Comparison of ENCODE assay signal across 14 cellular contexts in genomic region chr10:36115364-36115763, GRCh38.
DNase-seq lines count a peak whose midpoint lies in the region; ATAC-seq and TF ChIP-seq lines count a peak whose summit lies in the region.
"Had no signal": no experiment of that assay in that cellular context is flagged by ENCODE, and none has a peak within 500 bp of the region (broad histone marks: within the 10 kb centered on the region; RNA-seq: fewer than 3 reads in every experiment).

No MANE protein-coding gene starts in this region.

- H2BK5ac ChIP-seq in IMR-90 (ENCODE audit: low read depth, low read length, poor library complexity, severe bottlenecking): no peak overlapping the region

- POLR2A ChIA-PET in IMR-90 (lab: Charles Lee; ENCODE audit: unreplicated experiment): no interaction called here

- no peak overlapping the region for H3K56ac ChIP-seq in IMR-90 (ENCODE audit: extremely low read depth, insufficient read depth, low read length)

- no peak overlapping the region for H2AFZ ChIP-seq in IMR-90 (replicated peaks; ENCODE audit: low read length, poor library complexity)

- H2BK120ac ChIP-seq in IMR-90 (ENCODE audit: low read depth, low read length): peak overlapping the region; percentile 62

- no peak overlapping the region for H3K4me2 ChIP-seq in IMR-90 (ENCODE audit: low read depth, low read length)

- peak overlapping the region; percentile 77; the same call in 1 of the 2 replicates for H3K4ac ChIP-seq in IMR-90 (ENCODE audit: low read depth, low read length)

- H3K27me3 ChIP-seq in IMR-90 (ENCODE audit: control insufficient read depth, insufficient read depth, low read length) (no peaks in the 10 kb centered on the region), brain microvascular endothelial cell (replicated peaks) (no peaks in the 10 kb centered on the region), body of pancreas (no peaks in the 10 kb centered on the region)
- H3K27me3 ChIP-seq: BE2C had no signal

- CTCF ChIA-PET in IMR-90 (lab: Yijun Ruan, JAX): no interaction called here

- TF ChIP-seq RAD21 in IMR-90 (IDR thresholded peaks at IDR 0.05; ENCODE audit: low read length): no peak

- no peak for DNase-seq in IMR-90
- DNase-seq in brain microvascular endothelial cell: no peak
- no peak for DNase-seq in stimulated activated CD4-positive, alpha-beta T cell treated with anti-CD3 and anti-CD28 coated beads, Interleukin-12 subunit alpha, Interleukin-12 subunit beta, amount 100 ng/mL, for 4 hours
- DNase-seq in NCI-H2081 (lab: John Stamatoyannopoulos, UW): no peak
- DNase-seq in NCI-H2171 (lab: John Stamatoyannopoulos, UW): no peak
- DNase-seq in body of pancreas: no peak
- DNase-seq: BE2C; CD4-positive, alpha-beta memory T cell; DMS79; GOT3; H9 had no signal

- no peak overlapping the region for H3K4me3 ChIP-seq in IMR-90 (ENCODE audit: insufficient read depth, low read depth, low read length)
- no peak overlapping the region for H3K4me3 ChIP-seq in brain microvascular endothelial cell (ENCODE audit: low read depth, low read length)
- no peak overlapping the region for H3K4me3 ChIP-seq in mesodermal cell (ENCODE audit: extremely low read depth, insufficient read depth, low read length, poor library complexity, severe bottlenecking)
- H3K4me3 ChIP-seq in body of pancreas: no peak overlapping the region
- H3K4me3 ChIP-seq: GM12878 had no signal

- peaks cover 6% of the 10 kb centered on the region; the same call in 1 of the 2 replicates for H3K4me1 ChIP-seq in IMR-90 (ENCODE audit: control insufficient read depth, insufficient read depth, low read length)
- H3K4me1 ChIP-seq in mesodermal cell (ENCODE audit: control insufficient read depth, insufficient read depth, low read length, poor library complexity, severe bottlenecking): peaks cover 28% of the 10 kb centered on the region
- peaks cover 17% of the 10 kb centered on the region for H3K4me1 ChIP-seq in body of pancreas
- H3K4me1 ChIP-seq: BE2C had no signal

- peak overlapping the region; percentile 75; the same call in 1 of the 2 replicates for H3K18ac ChIP-seq in IMR-90 (ENCODE audit: low read depth, low read length)

- WGBS in IMR-90 (ENCODE audit: extremely low coverage in 2 of 2, insufficient read length in 1 of 2), 2 experiments: no CpG with 5 or more reads among the region's 1 CpG
- WGBS in mesodermal cell (ENCODE audit: insufficient coverage in 2 of 2), 2 experiments: no CpG with 5 or more reads among the region's 1 CpG
- WGBS in body of pancreas, 2 donors: 13 to 32% methylated on average over 1 of the region's 1 CpG

- ATAC-seq in IMR-90 (ENCODE audit: low read depth) (no peak; the same call in 1 of the 2 replicates), body of pancreas (no peak)
- ATAC-seq: GM12878 had no signal

- dilution Hi-C loops in IMR-90 (cut with HindIII; ENCODE audit: low sequenced_read_pairs, unreplicated experiment): no loop called here

- H3K9ac ChIP-seq in IMR-90 (ENCODE audit: low read depth, low read length): no peak overlapping the region

- no peak overlapping the region for H4K8ac ChIP-seq in IMR-90 (ENCODE audit: low read depth in 2 of 2, low read length in 2 of 2)

- H3K36me3 ChIP-seq in IMR-90 (ENCODE audit: control insufficient read depth, insufficient read depth, low read length) (no peaks in the 10 kb centered on the region), brain microvascular endothelial cell (replicated peaks) (no peaks in the 10 kb centered on the region), mesodermal cell (ENCODE audit: control insufficient read depth, insufficient read depth, low read length) (no peaks in the 10 kb centered on the region), body of pancreas (replicated peaks in 1 of 2; ENCODE audit: insufficient read depth in 1 of 2, low read depth in 2 of 2) (no peaks in the 10 kb centered on the region)
- H3K36me3 ChIP-seq: BE2C had no signal

- H4K20me1 ChIP-seq in IMR-90 (ENCODE audit: insufficient read depth, low read length): no peaks in the 10 kb centered on the region

- no peak overlapping the region for H3K27ac ChIP-seq in IMR-90 (ENCODE audit: insufficient read depth, low read length)
- H3K27ac ChIP-seq in brain microvascular endothelial cell: peak overlapping the region; percentile 5
- H3K27ac ChIP-seq in mesodermal cell (ENCODE audit: low read depth, low read length, severe bottlenecking): peak overlapping the region; percentile 57
- H3K27ac ChIP-seq in body of pancreas: peak overlapping the region in 1 of 4 donors; percentile 55
- H3K27ac ChIP-seq: C4-2B had no signal

- no peak overlapping the region for H3K14ac ChIP-seq in IMR-90 (replicated peaks; ENCODE audit: low read depth, low read length)

- no peak overlapping the region for H2BK15ac ChIP-seq in IMR-90 (ENCODE audit: low read depth, low read length)

- no peak for TF ChIP-seq POLR2A in IMR-90 (IDR thresholded peaks at IDR 0.05; ENCODE audit: low read depth, low read length)
- TF ChIP-seq POLR2A in body of pancreas (IDR thresholded peaks at IDR 0.05): no peak

- no peak overlapping the region for H2AK5ac ChIP-seq in IMR-90 (ENCODE audit: low read depth, low read length)

- H4K5ac ChIP-seq in IMR-90 (ENCODE audit: low read depth, low read length): no peak overlapping the region

- intact Hi-C loops in IMR-90 (cut with micrococcal nuclease): loop anchor here (1.0 kb wide), 1 partner anchor 472 kb away; no protein-coding TSS in a partner anchor
- intact Hi-C loops in body of pancreas (cut with DNase I): no loop called here

- H3K23ac ChIP-seq in IMR-90 (ENCODE audit: low read depth, low read length): no peak overlapping the region

- BruUV-seq in IMR-90 (replicated peaks; lab: Mats Ljungman, UMichigan): no TSS peak

- H2BK20ac ChIP-seq in IMR-90 (ENCODE audit: low read depth, low read length): 0 out of 2 replicates have a peak overlapping the region, but pooled peaks have one; percentile 35

- TF ChIP-seq CTCF in IMR-90 (conservative IDR thresholded peaks at IDR 0.05; ENCODE audit: low read depth, low read length) (no peak), brain microvascular endothelial cell (IDR thresholded peaks at IDR 0.05; ENCODE audit: low read depth, low read length, missing control alignments) (no peak), body of pancreas (IDR thresholded peaks at IDR 0.05) (no peak)

- H3K9me3 ChIP-seq in IMR-90 (ENCODE audit: control insufficient read depth, insufficient read depth, low read length) (no peaks in the 10 kb centered on the region), mesodermal cell (ENCODE audit: control insufficient read depth, low read length) (no peaks in the 10 kb centered on the region), body of pancreas (no peaks in the 10 kb centered on the region)
- H3K9me3 ChIP-seq: BE2C had no signal

- no peaks in the 10 kb centered on the region for H3K79me1 ChIP-seq in IMR-90 (ENCODE audit: low read depth in 1 of 2, low read length in 2 of 2)

- no peak overlapping the region for H2AK9ac ChIP-seq in IMR-90 (replicated peaks; ENCODE audit: low read depth, low read length, poor library complexity)

- no peaks in the 10 kb centered on the region; the same call in 1 of the 2 replicates for H3K9me1 ChIP-seq in IMR-90 (ENCODE audit: insufficient read depth, low read length)

- 0 out of 2 replicates have a peak overlapping the region, but pooled peaks have one; percentile 72 for H4K91ac ChIP-seq in IMR-90 (ENCODE audit: insufficient read depth, low read depth, low read length)

- in situ Hi-C loops in IMR-90 (cut with MboI; ENCODE audit: low sequenced_read_pairs): no loop called here
- in situ Hi-C loops in brain microvascular endothelial cell (cut with HindIII; ENCODE audit: low pct_ligation_motif_present, low sequenced_read_pairs): no loop called here

TF ChIP-seq in IMR-90, 13 proteins besides CTCF, POLR2A, EP300 and RAD21:
- TF ChIP-seq RFX5 (IDR thresholded peaks at IDR 0.05; ENCODE audit: low read depth, low read length): no peak
- no peak for TF ChIP-seq FOS (IDR thresholded peaks at IDR 0.05; ENCODE audit: low read depth, low read length)
- TF ChIP-seq MAFK (IDR thresholded peaks at IDR 0.05; ENCODE audit: low read depth, low read length): no peak
- TF ChIP-seq CEBPB (IDR thresholded peaks at IDR 0.05; ENCODE audit: low read depth, low read length): no peak
- no peak for TF ChIP-seq ELK1 (IDR thresholded peaks at IDR 0.05; ENCODE audit: borderline replicate concordance, low read depth, low read length)
- no peak for TF ChIP-seq RCOR1 (IDR thresholded peaks at IDR 0.05; ENCODE audit: insufficient replicate concordance, low read length)
- no peak for TF ChIP-seq NFE2L2 (IDR thresholded peaks at IDR 0.05; ENCODE audit: low read depth, low read length)
- TF ChIP-seq BHLHE40 (IDR thresholded peaks at IDR 0.05; ENCODE audit: low read depth, low read length): no peak
- TF ChIP-seq MXI1 (IDR thresholded peaks at IDR 0.05; ENCODE audit: borderline replicate concordance, low read depth, low read length): no peak
- TF ChIP-seq MAZ (IDR thresholded peaks at IDR 0.05; ENCODE audit: borderline replicate concordance, low read depth, low read length): no peak
- no peak for TF ChIP-seq USF2 (IDR thresholded peaks at IDR 0.05; ENCODE audit: low read depth, low read length)
- no peak for TF ChIP-seq SMC3 (IDR thresholded peaks at IDR 0.05; ENCODE audit: low read depth, low read length)
- TF ChIP-seq CHD1 (IDR thresholded peaks at IDR 0.05; ENCODE audit: low read depth, low read length): no peak
